Comparison of ENCODE assay signal across 20 cellular contexts in the genomic region with DNA sequence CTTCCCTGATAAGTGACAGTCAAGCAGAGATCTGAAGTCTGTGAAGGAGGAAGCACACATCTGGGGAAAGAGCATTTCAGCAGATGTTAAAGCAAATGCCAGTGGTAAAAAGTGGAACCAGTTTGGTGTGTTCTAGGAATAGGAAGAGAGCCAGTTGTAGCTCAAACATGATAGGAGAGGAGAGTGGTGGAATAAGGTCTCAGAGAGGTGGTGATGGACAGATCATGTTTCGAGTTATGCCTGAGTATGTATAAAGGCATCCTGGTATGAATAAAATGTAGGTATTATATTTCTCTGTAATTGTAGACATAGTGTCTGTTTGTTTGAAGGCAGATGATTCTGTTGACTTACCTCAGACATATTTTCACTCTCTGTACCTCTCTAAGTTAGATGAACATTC.
DNase-seq lines count a peak whose midpoint lies in the region; ATAC-seq and TF ChIP-seq lines count a peak whose summit lies in the region.
"Had no signal": no experiment of that assay in that cellular context is flagged by ENCODE, and none has a peak within 500 bp of the region (broad histone marks: within the 10 kb centered on the region; RNA-seq: fewer than 3 reads in every experiment).

No MANE protein-coding gene starts in this region.

- H3K4me3 Mint-ChIP-seq in neural progenitor cell = no peak overlapping the region
- H3K4me3 Mint-ChIP-seq: CD4-positive, CD25-positive, alpha-beta regulatory T cell had no signal

- H2AFZ ChIP-seq in PC-9 (no peak overlapping the region), neural progenitor cell (replicated peaks) (no peak overlapping the region)

- H3K36me3 ChIP-seq in H7 (replicated peaks; ENCODE audit: control insufficient read depth, insufficient read depth, low read length) = no peaks in the 10 kb centered on the region
- no peaks in the 10 kb centered on the region for H3K36me3 ChIP-seq in PC-9 (ENCODE audit: low read depth)
- H3K36me3 ChIP-seq in neural progenitor cell = no peaks in the 10 kb centered on the region

- DNase-seq in H7 (peak; percentile 25), Kasumi-1 (lab: John Stamatoyannopoulos, UW) (peak; percentile 71 to 75), PC-9 (peak; percentile 40 to 77), neural progenitor cell (ENCODE audit: low spot score) (no peak), germinal center (ENCODE audit: low spot score) (no peak), NCI-H2107 treated with DMSO at 0.1 percent for 48 hours (lab: John Stamatoyannopoulos, UW; ENCODE audit: unreplicated experiment) (no peak)
- DNase-seq: ACHN; Calu3; CD4-positive, CD25-positive, alpha-beta regulatory T cell; DND-41; GDM1; NCI-H1436; NCI-H2081 treated with DMSO at 0.1 percent for 48 hours; NCI-H69; Right ventricle myocardium superior; SW 1271 had no signal

- no peak overlapping the region for H3K27ac ChIP-seq in PC-9
- H3K27ac ChIP-seq in neural progenitor cell = peak overlapping the region; percentile 67
- H3K27ac ChIP-seq: HL-60, KMS-11 had no signal

- peaks cover 2% of the 10 kb centered on the region for H3K36me3 Mint-ChIP-seq in neural progenitor cell
- H3K36me3 Mint-ChIP-seq: CD4-positive, CD25-positive, alpha-beta regulatory T cell had no signal

- no peak for ATAC-seq in GM21360 (IDR thresholded peaks at IDR 0.05; ENCODE audit: unreplicated experiment)
- ATAC-seq: Panc1 had no signal

- POLR2A ChIA-PET in PC-9 (lab: Charles Lee; ENCODE audit: unreplicated experiment) = interaction anchor here (0.7 kb wide), 2 partner anchors 33 to 75 kb away, joined by 5 to 23 read pairs; no protein-coding TSS in a partner anchor

- H3K9me3 ChIP-seq in PC-9 (ENCODE audit: insufficient read depth, low read depth) (no peaks in the 10 kb centered on the region), neural progenitor cell (ENCODE audit: low read depth) (no peaks in the 10 kb centered on the region)

- peaks cover 14% of the 10 kb centered on the region for H3K4me1 ChIP-seq in PC-9 (replicated peaks; ENCODE audit: insufficient read depth)
- H3K4me1 ChIP-seq in neural progenitor cell = peaks cover 19% of the 10 kb centered on the region

- peaks cover 8% of the 10 kb centered on the region; the same call in 1 of the 2 replicates for H3F3A ChIP-seq in PC-9 (ENCODE audit: insufficient read depth, low read depth)
- H3F3A ChIP-seq in neural progenitor cell (ENCODE audit: low read depth) = peaks cover 34% of the 10 kb centered on the region

- H4K20me1 ChIP-seq in PC-9 (ENCODE audit: insufficient read depth) (no peaks in the 10 kb centered on the region), neural progenitor cell (ENCODE audit: low read depth) (no peaks in the 10 kb centered on the region)

- H3K27me3 ChIP-seq in H7 (ENCODE audit: control insufficient read depth, insufficient read depth, low read length) = no peaks in the 10 kb centered on the region
- H3K27me3 ChIP-seq in PC-9 (ENCODE audit: insufficient read depth, low read depth) = no peaks in the 10 kb centered on the region
- H3K27me3 ChIP-seq in neural progenitor cell = no peaks in the 10 kb centered on the region

- CTCF ChIA-PET in PC-9 (lab: Charles Lee) = interaction anchor here (0.6 kb wide), 1 partner anchor 39 kb away, joined by 3 read pairs; no protein-coding TSS in a partner anchor

- H3K9ac ChIP-seq in neural progenitor cell = no peak overlapping the region
- H3K9ac ChIP-seq: KMS-11 had no signal

- intact Hi-C loops in PC-9 (cut with micrococcal nuclease; ENCODE audit: unreplicated experiment) = loop anchor here (1.0 kb wide), 2 partner anchors 21 to 27 kb away; no protein-coding TSS in a partner anchor

- H3K9me2 ChIP-seq in PC-9 (ENCODE audit: insufficient read depth) = no peaks in the 10 kb centered on the region

- TF ChIP-seq CTCF in PC-9 (conservative IDR thresholded peaks at IDR 0.05) = no peak
- no peak for TF ChIP-seq CTCF in neural progenitor cell (IDR thresholded peaks at IDR 0.05)

- no peaks in the 10 kb centered on the region for H3K4me1 Mint-ChIP-seq in neural progenitor cell
- H3K4me1 Mint-ChIP-seq: CD4-positive, CD25-positive, alpha-beta regulatory T cell had no signal

- H3K9me3 Mint-ChIP-seq in neural progenitor cell = peaks cover 7% of the 10 kb centered on the region
- H3K9me3 Mint-ChIP-seq: CD4-positive, CD25-positive, alpha-beta regulatory T cell had no signal

- no peak overlapping the region for H3K27ac Mint-ChIP-seq in neural progenitor cell
- H3K27ac Mint-ChIP-seq: CD4-positive, CD25-positive, alpha-beta regulatory T cell had no signal

- H3K4me2 ChIP-seq in PC-9 (peak overlapping the region; percentile 30), neural progenitor cell (no peak overlapping the region)
- H3K4me2 ChIP-seq: KMS-11 had no signal

- no peaks in the 10 kb centered on the region for H3K79me2 ChIP-seq in PC-9 (ENCODE audit: low read depth)
- H3K79me2 ChIP-seq in neural progenitor cell (ENCODE audit: low read depth) = peaks cover 58% of the 10 kb centered on the region

- no peaks in the 10 kb centered on the region for H3K27me3 Mint-ChIP-seq in neural progenitor cell (ENCODE audit: insufficient read depth, low read depth)
- H3K27me3 Mint-ChIP-seq: CD4-positive, CD25-positive, alpha-beta regulatory T cell had no signal

- no TSS peak for BruUV-seq in PC-9 (replicated peaks; lab: Mats Ljungman, UMichigan)

- H3K4me3 ChIP-seq in H7 (ENCODE audit: insufficient read depth, low read depth, low read length) (no peak overlapping the region), PC-9 (no peak overlapping the region), neural progenitor cell (no peak overlapping the region)

Comparison
In these comparisons a context has a peak if more than half of its experiments do, and no peak if none do; other contexts are left out.
1. DNase-seq: peak in H7 (single experiment), Kasumi-1 (2 of 2) and PC-9 (2 of 2); none in neural progenitor cell (single experiment), germinal center (single experiment) and NCI-H2107 treated with DMSO at 0.1 percent for 48 hours (single experiment).